ENCODE assay signal across 1 cellular context in the genomic region with DNA sequence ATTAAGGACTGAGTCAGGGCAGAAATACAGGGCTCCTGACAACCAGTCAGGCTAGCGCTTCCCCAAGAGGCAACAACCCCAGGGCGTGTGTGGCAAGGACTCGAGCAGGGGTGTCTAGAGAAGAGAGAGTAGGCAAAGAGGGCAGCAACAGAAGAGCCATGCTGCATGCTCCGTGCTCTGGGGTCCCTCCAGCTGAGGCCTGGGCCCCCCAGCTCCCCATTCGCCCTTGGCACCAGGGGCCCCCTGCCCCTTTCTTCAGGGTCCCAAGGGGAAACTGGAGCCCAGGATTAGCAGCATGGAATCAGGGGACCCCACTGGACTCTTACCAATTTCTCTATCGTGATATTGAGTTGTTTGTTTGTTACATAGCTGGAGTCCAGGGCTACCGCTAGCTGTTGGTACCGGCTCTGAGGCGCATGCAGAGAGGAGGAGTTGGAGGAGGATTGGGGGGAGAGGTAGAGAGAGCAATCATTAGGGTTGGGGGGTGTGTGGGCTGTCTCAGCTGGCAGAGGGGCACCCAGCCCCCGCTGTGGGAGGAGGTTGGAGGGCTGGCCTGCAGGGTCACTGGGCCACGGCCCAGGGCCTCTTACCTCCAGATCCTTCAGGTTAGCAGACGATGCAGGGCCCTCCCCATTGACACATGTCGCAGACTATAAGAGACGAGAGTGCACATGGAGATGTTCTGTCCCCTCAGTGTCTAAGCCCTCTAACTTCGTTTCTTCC.
A peak's percentile ranks its signal among the peaks of the same experiment; 100 is the strongest.
TF ChIP-seq lines count a peak whose summit lies in the region.

No MANE protein-coding gene starts in this region.

TF ChIP-seq in GM12878, 131 proteins besides CTCF, POLR2A, EP300 and RAD21:
- TF ChIP-seq POLR2AphosphoS5 (IDR thresholded peaks at IDR 0.05; ENCODE audit: low read length), result peak; percentile 35; the same call in 1 of the 2 replicates
- no peak for TF ChIP-seq MYC (IDR thresholded peaks at IDR 0.05; ENCODE audit: insufficient read depth, insufficient read length, insufficient replicate concordance, low read length, severe bottlenecking)
- TF ChIP-seq CHD4 (IDR thresholded peaks at IDR 0.05), result no peak
- no peak for TF ChIP-seq ZNF622 (IDR thresholded peaks at IDR 0.05)
- TF ChIP-seq, protein P1, sequence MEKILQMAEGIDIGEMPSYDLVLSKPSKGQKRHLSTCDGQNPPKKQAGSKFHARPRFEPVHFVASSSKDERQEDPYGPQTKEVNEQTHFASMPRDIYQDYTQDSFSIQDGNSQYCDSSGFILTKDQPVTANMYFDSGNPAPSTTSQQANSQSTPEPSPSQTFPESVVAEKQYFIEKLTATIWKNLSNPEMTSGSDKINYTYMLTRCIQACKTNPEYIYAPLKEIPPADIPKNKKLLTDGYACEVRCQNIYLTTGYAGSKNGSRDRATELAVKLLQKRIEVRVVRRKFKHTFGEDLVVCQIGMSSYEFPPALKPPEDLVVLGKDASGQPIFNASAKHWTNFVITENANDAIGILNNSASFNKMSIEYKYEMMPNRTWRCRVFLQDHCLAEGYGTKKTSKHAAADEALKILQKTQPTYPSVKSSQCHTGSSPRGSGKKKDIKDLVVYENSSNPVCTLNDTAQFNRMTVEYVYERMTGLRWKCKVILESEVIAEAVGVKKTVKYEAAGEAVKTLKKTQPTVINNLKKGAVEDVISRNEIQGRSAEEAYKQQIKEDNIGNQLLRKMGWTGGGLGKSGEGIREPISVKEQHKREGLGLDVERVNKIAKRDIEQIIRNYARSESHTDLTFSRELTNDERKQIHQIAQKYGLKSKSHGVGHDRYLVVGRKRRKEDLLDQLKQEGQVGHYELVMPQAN (conservative IDR thresholded peaks at IDR 0.05), result no peak
- no peak for TF ChIP-seq YY1 (IDR thresholded peaks at IDR 0.05; ENCODE audit: low read depth, low read length)
